In the genomic region with DNA sequence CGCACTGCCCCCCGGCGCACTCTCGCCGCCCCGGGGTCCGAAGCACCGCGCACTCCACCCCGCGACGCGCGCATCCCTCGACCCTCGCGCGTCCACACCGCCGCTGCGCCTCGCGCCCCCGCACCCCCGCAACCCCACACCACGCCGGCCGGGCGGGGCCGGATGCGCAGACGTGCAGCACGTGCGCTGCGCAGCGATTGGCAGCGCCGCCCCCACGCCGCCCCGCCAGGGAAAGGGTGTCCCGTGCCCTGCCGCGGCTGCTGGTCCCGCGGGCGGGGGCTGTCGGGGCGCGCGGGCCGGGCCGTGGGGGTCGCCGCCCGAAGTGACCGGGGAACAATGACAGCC, we compare ENCODE assay signal across 8 cellular contexts. TPM values are rescaled to one million over a fixed set of nuclear protein-coding genes. Genes with fewer than 3 reads are reported as not detected.
A peak's percentile ranks its signal among the peaks of the same experiment; 100 is the strongest.
DNase-seq lines count a peak whose midpoint lies in the region; ATAC-seq and TF ChIP-seq lines count a peak whose summit lies in the region.

No MANE protein-coding gene starts in this region.

- H4K8ac ChIP-seq in mesenchymal stem cell (ENCODE audit: low read length), result no peak overlapping the region

- no peaks in the 10 kb centered on the region for H3K79me1 ChIP-seq in mesenchymal stem cell (replicated peaks; ENCODE audit: low read length, poor library complexity, severe bottlenecking)

- peak; percentile 74 for DNase-seq in central memory CD4-positive, alpha-beta T cell
- no peak for DNase-seq in mesenchymal stem cell
- DNase-seq in stimulated activated CD8-positive, alpha-beta memory T cell treated with anti-CD3 and anti-CD28 coated beads, Interleukin-15, amount 100 ng/mL, for 48 hours (ENCODE audit: low read depth in 2 of 2), result peak; percentile 70 to 73

- peak overlapping the region in 1 of 2 experiments; percentile 40 for H3K23ac ChIP-seq in mesenchymal stem cell (ENCODE audit: low read length in 2 of 2)

- peak overlapping the region; percentile 81 for H3K9ac ChIP-seq in mesenchymal stem cell (ENCODE audit: low read length)

- H2BK12ac ChIP-seq in mesenchymal stem cell (ENCODE audit: low read length in 2 of 2), result no peak overlapping the region

- H3K4ac ChIP-seq in mesenchymal stem cell (ENCODE audit: low read depth in 1 of 2, low read length in 2 of 2), result no peak overlapping the region

- peak overlapping the region; percentile 90 for H3K4me2 ChIP-seq in mesenchymal stem cell (ENCODE audit: low read length, poor library complexity, severe bottlenecking)

- ATAC-seq in GM21515 (IDR thresholded peaks at IDR 0.05; ENCODE audit: unreplicated experiment) (peak; percentile 45), HG03097 (IDR thresholded peaks at IDR 0.05; ENCODE audit: low FRiP score, unreplicated experiment) (no peak), HG02840 (IDR thresholded peaks at IDR 0.05; ENCODE audit: low FRiP score, unreplicated experiment) (no peak)

- peak overlapping the region; percentile 32 for H4K91ac ChIP-seq in mesenchymal stem cell (ENCODE audit: low read length)

- peak overlapping the region; percentile 55 for H3K4me3 ChIP-seq in WI38 (ENCODE audit: low read depth, low read length)
- peak overlapping the region; percentile 53 to 85 for H3K4me3 ChIP-seq in mesenchymal stem cell (ENCODE audit: insufficient read depth in 1 of 2, low read depth in 1 of 2, low read length in 2 of 2)

- no peak overlapping the region for H2BK120ac ChIP-seq in mesenchymal stem cell (ENCODE audit: low read depth, low read length)

- WGBS in mesenchymal stem cell, result 2% methylated on average over 57 of the region's 57 CpGs

- peaks cover 19% of the 10 kb centered on the region for H3K4me1 ChIP-seq in mesenchymal stem cell (ENCODE audit: control insufficient read depth, insufficient read depth, low read depth, low read length)

- peak overlapping the region in 1 of 2 experiments; percentile 50 for H3K14ac ChIP-seq in mesenchymal stem cell (ENCODE audit: low read length in 2 of 2)

- H2AK5ac ChIP-seq in mesenchymal stem cell (ENCODE audit: low read length, severe bottlenecking), result no peak overlapping the region

- no peaks in the 10 kb centered on the region for H3K9me3 ChIP-seq in mesenchymal stem cell (ENCODE audit: control insufficient read depth, low read length)

- peak overlapping the region; percentile 78 for H3K27ac ChIP-seq in 22Rv1
- no peak overlapping the region for H3K27ac ChIP-seq in mesenchymal stem cell (ENCODE audit: low read length, poor library complexity, severe bottlenecking)

- H2AFZ ChIP-seq in mesenchymal stem cell (ENCODE audit: low read depth, low read length), result peak overlapping the region; percentile 67

- no peak overlapping the region for H2BK5ac ChIP-seq in mesenchymal stem cell (ENCODE audit: low read depth, low read length, poor library complexity, severe bottlenecking)

- no peak for TF ChIP-seq CTCF in 22Rv1 (IDR thresholded peaks at IDR 0.05)
- no peak for TF ChIP-seq CTCF in WI38 (IDR thresholded peaks at IDR 0.05; ENCODE audit: low read depth, low read length)

- H2BK15ac ChIP-seq in mesenchymal stem cell (ENCODE audit: low read depth, poor library complexity, severe bottlenecking), result no peak overlapping the region

- H3K18ac ChIP-seq in mesenchymal stem cell (ENCODE audit: low read depth in 1 of 2, low read length in 2 of 2), result peak overlapping the region in 1 of 2 experiments; percentile 85

- H3K27me3 ChIP-seq in mesenchymal stem cell (ENCODE audit: control insufficient read depth in 1 of 2, insufficient read depth in 1 of 2, low read length in 2 of 2), result peaks cover 12 to 74% of the 10 kb centered on the region in 2 experiments

- no peaks in the 10 kb centered on the region for H3K36me3 ChIP-seq in mesenchymal stem cell (ENCODE audit: control insufficient read depth in 1 of 2, insufficient read depth in 2 of 2, low read depth in 1 of 2, low read length in 2 of 2)

RNA-seq across cellular contexts. Expression of a gene that starts 53.7 kb away (rescaled TPM):
- 1.7 TPM for polyA plus RNA-seq in mesenchymal stem cell (2013, experiment 1 of 2)
- 1.5 TPM for polyA plus RNA-seq in mesenchymal stem cell (2013, experiment 2 of 2)
